In genomic region chr17:56977673-56978395, GRCh38 we compare ENCODE assay signal across 8 cellular contexts. TPM values are rescaled to one million over a fixed set of nuclear protein-coding genes. Genes with fewer than 3 reads are reported as not detected.
A peak's percentile ranks its signal among the peaks of the same experiment; 100 is the strongest.
DNase-seq lines count a peak whose midpoint lies in the region; ATAC-seq lines count a peak whose summit lies in the region.

TSS of gene SCPEP1 (plus strand) at chr17:56978131. CDS start at chr17:56978160, 29 bp downstream.

- peak within 1 kb of the TSS; percentile 55 for H3K27ac ChIP-seq in cingulate gyrus (ENCODE audit: low read depth, low read length)

- peaks cover 3% of the 10 kb centered on the region for H3K27me3 Mint-ChIP-seq in activated CD4-positive, alpha-beta T cell treated with anti-CD3 and anti-CD28 coated beads for 36 hours

- peaks cover 18% of the 10 kb centered on the region for H3K4me1 Mint-ChIP-seq in activated CD4-positive, alpha-beta T cell treated with anti-CD3 and anti-CD28 coated beads for 36 hours

- in situ Hi-C loops in ACHN (cut with HindIII; ENCODE audit: low pct_ligation_motif_present, low pct_unique_long_range_greater_than_20kb, low sequenced_read_pairs) = no loop called here

- H3K9me3 Mint-ChIP-seq in activated CD4-positive, alpha-beta T cell treated with anti-CD3 and anti-CD28 coated beads for 36 hours (ENCODE audit: low read depth) = no peaks in the 10 kb centered on the region

- ATAC-seq in GM18907 (IDR thresholded peaks at IDR 0.05; ENCODE audit: unreplicated experiment) (peak; percentile 69), HG03175 (IDR thresholded peaks at IDR 0.05; ENCODE audit: unreplicated experiment) (peak; percentile 81), left colon (peak; percentile 97)
- ATAC-seq in activated CD4-positive, alpha-beta T cell treated with anti-CD3 and anti-CD28 coated beads for 36 hours = peak; percentile 96

- CTCF ChIA-PET in activated CD4-positive, alpha-beta T cell treated with anti-CD3 and anti-CD28 coated beads for 36 hours (lab: Charles Lee) = interaction anchor here (0.6 to 1.3 kb wide), 7 partner anchors 11 to 192 kb away, joined by 3 to 4 read pairs (median 3); partner anchors contain the start of gene COIL

- POLR2A ChIA-PET in activated CD4-positive, alpha-beta T cell treated with anti-CD3 and anti-CD28 coated beads for 36 hours (lab: Charles Lee) = interaction anchor here (0.7 to 1.8 kb wide), 3 partner anchors 18 to 657 kb away, joined by 3 to 8 read pairs (median 6); partner anchors contain the start of gene COIL

- H3K36me3 Mint-ChIP-seq in activated CD4-positive, alpha-beta T cell treated with anti-CD3 and anti-CD28 coated beads for 36 hours (ENCODE audit: low read depth) = no peaks in the 10 kb centered on the region

- intact Hi-C loops in activated CD4-positive, alpha-beta T cell treated with anti-CD3 and anti-CD28 coated beads for 36 hours (cut with DNase I, micrococcal nuclease) = loop anchor here (1.0 kb wide), 4 partner anchors 17 to 144 kb away; partner anchors contain the start of genes AKAP1 (in 2 of the 2), COIL (in 2 of the 2), DGKE (in 1 of the 2) and TRIM25 (in 1 of the 2)
- intact Hi-C loops in left colon (cut with DNase I, micrococcal nuclease) = no loop called here

- peak; percentile 84 for DNase-seq in ACHN
- DNase-seq in NCI-H446 (lab: John Stamatoyannopoulos, UW) = peak; percentile 54 to 82
- peak; percentile 90 for DNase-seq in activated CD4-positive, alpha-beta T cell treated with anti-CD3 and anti-CD28 coated beads for 36 hours
- DNase-seq in left colon = peak; percentile 86 to 88
- DNase-seq in stimulated activated CD4-positive, alpha-beta T cell treated with anti-CD3 and anti-CD28 coated beads, Interleukin-1b, Interleukin-23, amount 100 ng/mL, for 4 hours (ENCODE audit: low read depth in 2 of 2) = peak; percentile 69 to 70

- peak within 1 kb of the TSS; percentile 83 for H3K4me3 Mint-ChIP-seq in activated CD4-positive, alpha-beta T cell treated with anti-CD3 and anti-CD28 coated beads for 36 hours

- peak within 1 kb of the TSS; percentile 74 for H3K27ac Mint-ChIP-seq in activated CD4-positive, alpha-beta T cell treated with anti-CD3 and anti-CD28 coated beads for 36 hours

RNA-seq across cellular contexts. Expression of gene SCPEP1, which starts in this region (rescaled TPM):
- 10 to 100 TPM in 1 of 2 experiments, 1 to 10 TPM in 1; 9.7 to 14.8 TPM for total RNA-seq in activated CD4-positive, alpha-beta T cell treated with anti-CD3 and anti-CD28 coated beads for 36 hours
- total RNA-seq in left colon = 10 to 100 TPM; 15.3 to 30.9 TPM

Comparison
In these comparisons a context has a peak if more than half of its experiments do, and no peak if none do; other contexts are left out.
1. Peak in every context shown above with its lines: DNase-seq, ATAC-seq and H3K27ac ChIP-seq.
2. intact Hi-C loops: an anchor here in activated CD4-positive, alpha-beta T cell treated with anti-CD3 and anti-CD28 coated beads for 36 hours (1.0 kb wide); none called in left colon.